1 cellular context compared by ENCODE assay signal in genomic region chr17:14303343-14304221, GRCh38.
TF ChIP-seq lines count a peak whose summit lies in the region.

No MANE protein-coding gene starts in this region.

TF ChIP-seq in K562, 482 proteins besides CTCF, POLR2A, EP300 and RAD21 (continued from another document and continues in another):
- peak; percentile 57 for TF ChIP-seq MGA (IDR thresholded peaks at IDR 0.05)
- peak; percentile 46 for TF ChIP-seq POLR2G (IDR thresholded peaks at IDR 0.05; ENCODE audit: low read depth, low read length)
- TF ChIP-seq TRIM24 (IDR thresholded peaks at IDR 0.05), result no peak
- TF ChIP-seq ZNF780A (CRISPR knock-in tag; IDR thresholded peaks at IDR 0.05), result no peak
- no peak for TF ChIP-seq DIDO1 (tag; IDR thresholded peaks at IDR 0.05; ENCODE audit: low read depth)
- no peak for TF ChIP-seq HES1 (IDR thresholded peaks at IDR 0.05; ENCODE audit: low read depth)
- TF ChIP-seq ZNF695 (CRISPR knock-in tag; IDR thresholded peaks at IDR 0.05), result no peak
- TF ChIP-seq CHCHD3 (CRISPR knock-in tag; IDR thresholded peaks at IDR 0.05), result no peak
- TF ChIP-seq CXXC5 (CRISPR knock-in tag; IDR thresholded peaks at IDR 0.05), result peak; percentile 25; the same call in 1 of the 2 replicates
- no peak for TF ChIP-seq ZBTB17 (CRISPR knock-in tag; IDR thresholded peaks at IDR 0.05)
- TF ChIP-seq KDM5B (IDR thresholded peaks at IDR 0.05; ENCODE audit: insufficient replicate concordance, low read depth, low read length), result peak; percentile 37
- TF ChIP-seq RREB1 (CRISPR knock-in tag; IDR thresholded peaks at IDR 0.05), result no peak
- TF ChIP-seq L3MBTL2 (IDR thresholded peaks at IDR 0.05), result peak; percentile 72; the same call in 1 of the 2 replicates
- peak; percentile 48 for TF ChIP-seq RBFOX2 (IDR thresholded peaks at IDR 0.05; ENCODE audit: low read depth, low read length)
- TF ChIP-seq ASH1L (IDR thresholded peaks at IDR 0.05; ENCODE audit: borderline replicate concordance, low read depth, partially characterized antibody), result no peak
- TF ChIP-seq PHF20 (IDR thresholded peaks at IDR 0.05; ENCODE audit: partially characterized antibody), result no peak
- peak; percentile 87 for TF ChIP-seq HNRNPLL (IDR thresholded peaks at IDR 0.05; ENCODE audit: low read depth, low read length, poor library complexity, severe bottlenecking)
- TF ChIP-seq ZBTB8A (IDR thresholded peaks at IDR 0.05; ENCODE audit: partially characterized antibody), result no peak
- TF ChIP-seq CREB3 (tag; conservative IDR thresholded peaks at IDR 0.05; ENCODE audit: low read depth), result no peak
- TF ChIP-seq ATF3 (IDR thresholded peaks at IDR 0.05), result no peak
- TF ChIP-seq ATF3 (CRISPR knock-in tag; conservative IDR thresholded peaks at IDR 0.05), result no peak
- 0 out of 2 replicates have a peak, but pooled peaks have one; percentile 31 for TF ChIP-seq USF1 (CRISPR knock-in tag; IDR thresholded peaks at IDR 0.05)
- TF ChIP-seq ESRRB (CRISPR knock-in tag; IDR thresholded peaks at IDR 0.05; ENCODE audit: borderline replicate concordance), result no peak
- no peak for TF ChIP-seq TOE1 (IDR thresholded peaks at IDR 0.05; ENCODE audit: borderline replicate concordance)
- no peak for TF ChIP-seq TOE1 (CRISPR knock-in tag; IDR thresholded peaks at IDR 0.05; ENCODE audit: borderline replicate concordance, low read depth)
- TF ChIP-seq ZNF431 (CRISPR knock-in tag; IDR thresholded peaks at IDR 0.05), result no peak
- TF ChIP-seq PCBP2 (IDR thresholded peaks at IDR 0.05; ENCODE audit: low read depth, low read length, poor library complexity, severe bottlenecking), result no peak
- TF ChIP-seq ZBTB43 (CRISPR knock-in tag; IDR thresholded peaks at IDR 0.05), result no peak
- TF ChIP-seq BHLHE40 (IDR thresholded peaks at IDR 0.05; ENCODE audit: low read length), result peak; percentile 80
- no peak for TF ChIP-seq ZNF76 (CRISPR knock-in tag; IDR thresholded peaks at IDR 0.05; ENCODE audit: borderline replicate concordance)
- peak; percentile 82 for TF ChIP-seq ZBTB33 (CRISPR knock-in tag; IDR thresholded peaks at IDR 0.05)
